In the genomic region with DNA sequence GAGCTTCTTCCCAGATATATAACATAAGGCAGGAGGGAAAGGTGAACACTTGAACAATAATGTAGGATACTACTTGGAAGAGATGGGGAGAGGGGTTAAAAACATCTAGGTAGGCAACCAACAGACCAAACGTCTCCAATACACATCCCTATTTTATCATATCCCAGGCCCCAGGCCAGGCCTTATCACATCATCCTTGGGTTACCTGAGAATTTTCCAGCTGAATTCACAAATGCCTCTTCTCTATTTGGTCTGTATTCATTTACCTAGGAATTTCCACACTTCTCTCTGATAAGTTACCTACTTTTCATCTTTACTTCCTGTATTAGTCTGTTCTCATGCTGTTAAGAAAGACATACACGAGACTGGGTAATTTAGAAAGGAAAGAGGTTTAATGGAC, we compare ENCODE assay signal across 37 cellular contexts.
DNase-seq lines count a peak whose midpoint lies in the region; ATAC-seq, FAIRE-seq and TF ChIP-seq lines count a peak whose summit lies in the region.
"Had no signal": no experiment of that assay in that cellular context is flagged by ENCODE, and none has a peak within 500 bp of the region (broad histone marks: within the 10 kb centered on the region; RNA-seq: fewer than 3 reads in every experiment).

No MANE protein-coding gene starts in this region.

- H3K36me3 Mint-ChIP-seq in endodermal cell (ENCODE audit: low read depth), result no peaks in the 10 kb centered on the region
- no peaks in the 10 kb centered on the region for H3K36me3 Mint-ChIP-seq in activated T-helper 17 cell treated with anti-CD3 and anti-CD28 coated beads, Interleukin-2, amount 50 U/mL, for 72 hours (ENCODE audit: low read depth)
- H3K36me3 Mint-ChIP-seq: CD14-positive monocyte; CD4-positive, alpha-beta memory T cell; CD4-positive, CD25-positive, alpha-beta regulatory T cell; CD8-positive, alpha-beta memory T cell; CD8-positive, alpha-beta T cell had no signal

- no peak for FAIRE-seq in pancreas (lab: Jason Lieb, UNC)
- FAIRE-seq: A204.1, A549, D721Med had no signal

- no peaks in the 10 kb centered on the region for H3K27me3 ChIP-seq in body of pancreas
- no peaks in the 10 kb centered on the region for H3K27me3 ChIP-seq in endodermal cell (ENCODE audit: control insufficient read depth, insufficient read depth, low read length, poor library complexity, severe bottlenecking)
- H3K27me3 ChIP-seq in mesendoderm (ENCODE audit: insufficient read depth, low read length, poor library complexity), result no peaks in the 10 kb centered on the region
- no peaks in the 10 kb centered on the region for H3K27me3 ChIP-seq in pancreas
- no peaks in the 10 kb centered on the region for H3K27me3 ChIP-seq in esophagus squamous epithelium
- no peaks in the 10 kb centered on the region for H3K27me3 ChIP-seq in SJCRH30
- H3K27me3 ChIP-seq: BE2C; BLaER1; BLaER1 treated with 17β-estradiol and CSF1 and Interleukin-3, amounts not matched to agents 10 nM and 100 nM had no signal

- H3K4ac ChIP-seq in mesendoderm (ENCODE audit: low read depth, low read length), result no peak overlapping the region

- 28 to 33% methylated on average over 2 of the region's 2 CpGs for WGBS in body of pancreas, 2 donors
- 16 to 71% methylated on average over 1 to 2 of the region's 2 CpGs for WGBS in endodermal cell (ENCODE audit: insufficient coverage in 1 of 2, insufficient read length in 1 of 2), 2 experiments
- no CpG with 5 or more reads among the region's 2 CpGs for WGBS in mesendoderm (ENCODE audit: extremely low coverage, insufficient coverage, low lambda C conversion rate)
- 29 to 31% methylated on average over 2 of the region's 2 CpGs for WGBS in pancreas, 2 donors
- WGBS in esophagus squamous epithelium, 2 donors, result 75 to 81% methylated on average over 2 of the region's 2 CpGs

- no peak overlapping the region for H3K4me3 ChIP-seq in body of pancreas
- no peak overlapping the region for H3K4me3 ChIP-seq in endodermal cell (ENCODE audit: low read length)
- H3K4me3 ChIP-seq in mesendoderm (ENCODE audit: low read length), result no peak overlapping the region
- H3K4me3 ChIP-seq in pancreas, result no peak overlapping the region
- H3K4me3 ChIP-seq in esophagus squamous epithelium, result no peak overlapping the region
- H3K4me3 ChIP-seq in SJCRH30, result no peak overlapping the region
- H3K4me3 ChIP-seq: A549; BLaER1; BLaER1 treated with 17β-estradiol and CSF1 and Interleukin-3, amounts not matched to agents 10 nM and 100 nM had no signal

- peak overlapping the region; percentile 92 for H2BK120ac ChIP-seq in mesendoderm (ENCODE audit: low read depth, low read length)

- H3K36me3 ChIP-seq in body of pancreas (replicated peaks in 1 of 2; ENCODE audit: insufficient read depth in 1 of 2, low read depth in 2 of 2), result no peaks in the 10 kb centered on the region
- no peaks in the 10 kb centered on the region for H3K36me3 ChIP-seq in endodermal cell (ENCODE audit: control insufficient read depth, insufficient read depth, low read length)
- no peaks in the 10 kb centered on the region for H3K36me3 ChIP-seq in mesendoderm (ENCODE audit: control insufficient read depth, insufficient read depth, low read length)
- no peaks in the 10 kb centered on the region for H3K36me3 ChIP-seq in pancreas
- H3K36me3 ChIP-seq in esophagus squamous epithelium, result no peaks in the 10 kb centered on the region
- no peaks in the 10 kb centered on the region for H3K36me3 ChIP-seq in SJCRH30
- H3K36me3 ChIP-seq: BE2C; BLaER1; BLaER1 treated with 17β-estradiol and CSF1 and Interleukin-3, amounts not matched to agents 10 nM and 100 nM had no signal

- peak overlapping the region; percentile 8 for H4K5ac ChIP-seq in mesendoderm (ENCODE audit: low read length)

- H3K27me3 Mint-ChIP-seq in endodermal cell (ENCODE audit: insufficient read depth), result peaks cover 31% of the 10 kb centered on the region
- peaks cover 41% of the 10 kb centered on the region for H3K27me3 Mint-ChIP-seq in activated T-helper 17 cell treated with anti-CD3 and anti-CD28 coated beads, Interleukin-2, amount 50 U/mL, for 72 hours
- H3K27me3 Mint-ChIP-seq: CD4-positive, CD25-positive, alpha-beta regulatory T cell had no signal

- peak overlapping the region in 3 of 4 donors; percentile 50 to 53 (median 53) for H3K27ac ChIP-seq in body of pancreas
- peak overlapping the region; percentile 30 for H3K27ac ChIP-seq in endodermal cell (ENCODE audit: low read depth, low read length)
- H3K27ac ChIP-seq in mesendoderm (ENCODE audit: low read depth, low read length), result peak overlapping the region; percentile 91
- H3K27ac ChIP-seq in pancreas, result peak overlapping the region in 1 of 4 donors; percentile 36
- no peak overlapping the region for H3K27ac ChIP-seq in esophagus squamous epithelium
- H3K27ac ChIP-seq in SJCRH30, result no peak overlapping the region
- H3K27ac ChIP-seq: 22Rv1; A549; BLaER1; BLaER1 treated with 17β-estradiol and CSF1 and Interleukin-3, amounts not matched to agents 10 nM and 100 nM; C4-2B had no signal

- no peaks in the 10 kb centered on the region for H3K79me2 ChIP-seq in mesendoderm (ENCODE audit: control insufficient read depth, insufficient read depth, low read length)

- no peak overlapping the region for H3K4me3 Mint-ChIP-seq in endodermal cell
- H3K4me3 Mint-ChIP-seq in activated T-helper 17 cell treated with anti-CD3 and anti-CD28 coated beads, Interleukin-2, amount 50 U/mL, for 72 hours, result no peak overlapping the region
- H3K4me3 Mint-ChIP-seq: B cell; CD14-positive monocyte; CD4-positive, alpha-beta memory T cell; CD4-positive, alpha-beta T cell; CD4-positive, CD25-positive, alpha-beta regulatory T cell; CD8-positive, alpha-beta T cell had no signal

- DNase-seq in body of pancreas (peak in 3 of 4 donors; percentile 28 to 59 (median 44)), endodermal cell (no peak), mesendoderm (peak; percentile 88), pancreas (peak in 1 of 6 donors; percentile 11), esophagus squamous epithelium (lab: John Stamatoyannopoulos, UW) (no peak), germinal center (ENCODE audit: low spot score) (no peak), SJCRH30 (no peak)
- DNase-seq: 8988T; ACHN; AML-193; BE2C; C1 segment of cervical spinal cord; Caco-2; Calu3; CD4-positive, alpha-beta memory T cell; CD4-positive, alpha-beta T cell; CD4-positive, CD25-positive, alpha-beta regulatory T cell; CD8-positive, alpha-beta memory T cell; CD8-positive, alpha-beta T cell; COR-L47; DMS 273 treated with DMSO at 0.1 percent for 48 hours; DMS153; DMS53; DMS79; DMS79 treated with DMSO at 0.1 percent for 48 hours; DND-41; EL had no signal

- H2BK15ac ChIP-seq in mesendoderm (replicated peaks; ENCODE audit: low read depth), result no peak overlapping the region

- H3K4me1 ChIP-seq in body of pancreas (peaks cover 28% of the 10 kb centered on the region), endodermal cell (ENCODE audit: control insufficient read depth, insufficient read depth, low read length) (no peaks in the 10 kb centered on the region), mesendoderm (ENCODE audit: control insufficient read depth, low read depth, low read length) (peaks cover 7% of the 10 kb centered on the region), pancreas (peaks cover 0 to 5% (median 0%) of the 10 kb centered on the region in 3 donors), esophagus squamous epithelium (peaks cover 0 to 7% (median 0%) of the 10 kb centered on the region in 3 donors), SJCRH30 (no peaks in the 10 kb centered on the region)
- H3K4me1 ChIP-seq: A549, BLaER1, Caco-2 had no signal

- H3K23ac ChIP-seq in mesendoderm (ENCODE audit: low read length), result no peak overlapping the region

- intact Hi-C loops in body of pancreas (cut with DNase I), result loop anchor here (10.0 kb wide), 1 partner anchor 420 kb away; no protein-coding TSS in a partner anchor
- intact Hi-C loops in pancreas (cut with DNase I), result loop anchor here in 1 of 3 donors (10.0 kb wide), 1 partner anchor 320 kb away; no protein-coding TSS in a partner anchor
- intact Hi-C loops in esophagus squamous epithelium (cut with DNase I), result loop anchor here (10.0 kb wide), 1 partner anchor 320 kb away; no protein-coding TSS in a partner anchor

- H2BK5ac ChIP-seq in mesendoderm (ENCODE audit: low read length), result peak overlapping the region; percentile 99

- H3K4me1 Mint-ChIP-seq in endodermal cell, result peaks cover 44% of the 10 kb centered on the region
- no peaks in the 10 kb centered on the region for H3K4me1 Mint-ChIP-seq in activated T-helper 17 cell treated with anti-CD3 and anti-CD28 coated beads, Interleukin-2, amount 50 U/mL, for 72 hours
- H3K4me1 Mint-ChIP-seq: B cell; CD14-positive monocyte; CD4-positive, alpha-beta memory T cell; CD4-positive, CD25-positive, alpha-beta regulatory T cell; CD8-positive, alpha-beta memory T cell had no signal

- no peaks in the 10 kb centered on the region for H3K9me3 ChIP-seq in body of pancreas
- no peaks in the 10 kb centered on the region for H3K9me3 ChIP-seq in endodermal cell (ENCODE audit: control insufficient read depth, low read length)
- H3K9me3 ChIP-seq in pancreas, result no peaks in the 10 kb centered on the region
- H3K9me3 ChIP-seq in esophagus squamous epithelium, result no peaks in the 10 kb centered on the region
- H3K9me3 ChIP-seq in SJCRH30 (replicated peaks), result no peaks in the 10 kb centered on the region
- H3K9me3 ChIP-seq: A549, BE2C, BLaER1, Caco-2 had no signal

- peak; percentile 84 for ATAC-seq in body of pancreas
- peak; percentile 57 to 77 (median 72) for ATAC-seq in pancreas
- no peak for ATAC-seq in activated T-helper 17 cell treated with anti-CD3 and anti-CD28 coated beads, Interleukin-2, amount 50 U/mL, for 72 hours (replicated peaks)
- ATAC-seq: A549; CD8-positive, alpha-beta T cell had no signal

- TF ChIP-seq CTCF in body of pancreas (IDR thresholded peaks at IDR 0.05) (no peak), endodermal cell (conservative IDR thresholded peaks at IDR 0.05) (no peak), pancreas (IDR thresholded peaks at IDR 0.05) (no peak), esophagus squamous epithelium (IDR thresholded peaks at IDR 0.05) (no peak)

- H3K18ac ChIP-seq in mesendoderm (ENCODE audit: low read length), result peak overlapping the region; percentile 88

- H3K9ac ChIP-seq in endodermal cell (ENCODE audit: extremely low read depth, low read length, poor library complexity, severe bottlenecking) (peak overlapping the region; percentile 42), mesendoderm (ENCODE audit: low read length) (no peak overlapping the region)
- H3K9ac ChIP-seq: BLaER1; BLaER1 treated with 17β-estradiol and CSF1 and Interleukin-3, amounts not matched to agents 10 nM and 100 nM had no signal

- no peak overlapping the region for H3K4me2 ChIP-seq in mesendoderm (ENCODE audit: low read length)
- H3K4me2 ChIP-seq: A549; BLaER1; BLaER1 treated with 17β-estradiol and CSF1 and Interleukin-3, amounts not matched to agents 10 nM and 100 nM had no signal

- no peaks in the 10 kb centered on the region for H3K79me1 ChIP-seq in mesendoderm (ENCODE audit: low read length)

- H3K56ac ChIP-seq in mesendoderm (ENCODE audit: low read length), result peak overlapping the region; percentile 38

- peak overlapping the region; percentile 2 for H3K27ac Mint-ChIP-seq in endodermal cell
- H3K27ac Mint-ChIP-seq in activated T-helper 17 cell treated with anti-CD3 and anti-CD28 coated beads, Interleukin-2, amount 50 U/mL, for 72 hours, result no peak overlapping the region
- H3K27ac Mint-ChIP-seq: B cell; CD14-positive monocyte; CD4-positive, alpha-beta T cell; CD4-positive, CD25-positive, alpha-beta regulatory T cell; CD8-positive, alpha-beta memory T cell; CD8-positive, alpha-beta T cell had no signal

- no peak overlapping the region for H4K8ac ChIP-seq in mesendoderm (ENCODE audit: low read depth, low read length)

- TF ChIP-seq POLR2A in body of pancreas (IDR thresholded peaks at IDR 0.05) (no peak), esophagus squamous epithelium (IDR thresholded peaks at IDR 0.05) (no peak)

- H3K9me3 Mint-ChIP-seq in endodermal cell, result no peaks in the 10 kb centered on the region
- H3K9me3 Mint-ChIP-seq in activated T-helper 17 cell treated with anti-CD3 and anti-CD28 coated beads, Interleukin-2, amount 50 U/mL, for 72 hours, result peaks cover 4% of the 10 kb centered on the region
- H3K9me3 Mint-ChIP-seq: CD4-positive, alpha-beta T cell; CD8-positive, alpha-beta memory T cell; CD8-positive, alpha-beta T cell had no signal

- H2AK5ac ChIP-seq in mesendoderm (ENCODE audit: low read length), result no peak overlapping the region

Comparison
In these comparisons a context has a peak if more than half of its experiments do, and no peak if none do; other contexts are left out.
1. DNase-seq: peak in body of pancreas (3 of 4) and mesendoderm (single experiment); none in endodermal cell (single experiment), esophagus squamous epithelium (single experiment), germinal center (single experiment) and SJCRH30 (0 of 2).
2. H3K27ac ChIP-seq: peak in body of pancreas (3 of 4), endodermal cell (single experiment) and mesendoderm (single experiment); none in esophagus squamous epithelium (0 of 4) and SJCRH30 (single experiment).